ENCODE assay signal across 1 cellular context in the genomic region with DNA sequence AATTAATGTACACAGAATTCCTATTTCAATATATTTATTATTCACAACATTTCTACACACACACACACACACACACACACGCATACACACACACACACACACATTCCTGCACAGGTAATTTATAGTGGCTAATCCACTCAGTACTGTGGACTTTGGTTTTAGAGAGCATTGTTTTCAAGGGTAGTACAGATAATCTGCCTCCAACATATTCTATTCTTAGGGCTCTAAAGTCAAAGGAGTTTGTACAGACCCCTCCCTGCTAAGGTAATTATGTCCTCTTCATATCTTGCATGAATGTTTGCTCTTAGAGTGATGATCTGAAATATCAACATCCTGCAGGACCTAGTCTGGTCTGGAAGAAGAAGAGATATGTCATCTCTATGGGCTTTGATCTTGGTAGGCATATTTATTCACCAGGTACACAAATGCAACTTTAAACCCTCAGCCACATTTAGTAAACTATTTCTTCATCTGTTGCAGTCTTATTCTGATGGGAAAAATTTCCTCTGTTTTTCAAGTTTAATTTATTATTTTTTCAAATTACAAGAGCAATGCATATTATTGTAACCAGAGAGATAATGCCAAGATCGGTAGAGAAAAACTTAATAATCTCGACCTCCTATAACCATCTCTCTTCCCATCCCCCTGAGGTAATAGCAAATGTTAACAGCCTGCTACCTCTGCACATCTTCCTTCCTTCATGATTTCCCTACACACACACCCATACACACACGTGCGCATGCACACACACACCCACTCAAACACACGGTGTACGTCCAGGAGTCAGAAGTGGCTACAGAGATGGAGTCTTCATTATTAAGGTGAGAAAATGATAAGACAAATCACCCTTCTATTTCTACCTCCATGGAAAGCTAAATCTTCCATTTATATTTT.
A peak's percentile ranks its signal among the peaks of the same experiment; 100 is the strongest.
TF ChIP-seq lines count a peak whose summit lies in the region.

No MANE protein-coding gene starts in this region.

TF ChIP-seq in HepG2, 621 proteins besides CTCF, POLR2A, EP300 and RAD21 (continued from another document and continues in another):
- TF ChIP-seq, protein P1, sequence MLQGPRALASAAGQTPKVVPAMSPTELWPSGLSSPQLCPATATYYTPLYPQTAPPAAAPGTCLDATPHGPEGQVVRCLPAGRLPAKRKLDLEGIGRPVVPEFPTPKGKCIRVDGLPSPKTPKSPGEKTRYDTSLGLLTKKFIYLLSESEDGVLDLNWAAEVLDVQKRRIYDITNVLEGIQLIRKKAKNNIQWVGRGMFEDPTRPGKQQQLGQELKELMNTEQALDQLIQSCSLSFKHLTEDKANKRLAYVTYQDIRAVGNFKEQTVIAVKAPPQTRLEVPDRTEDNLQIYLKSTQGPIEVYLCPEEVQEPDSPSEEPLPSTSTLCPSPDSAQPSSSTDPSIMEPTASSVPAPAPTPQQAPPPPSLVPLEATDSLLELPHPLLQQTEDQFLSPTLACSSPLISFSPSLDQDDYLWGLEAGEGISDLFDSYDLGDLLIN (CRISPR knock-in tag; IDR thresholded peaks at IDR 0.05; ENCODE audit: borderline replicate concordance), result no peak
- TF ChIP-seq GABPB1 (CRISPR knock-in tag; IDR thresholded peaks at IDR 0.05), result peak; percentile 12; the same call in 1 of the 2 replicates
- TF ChIP-seq, protein P2, sequence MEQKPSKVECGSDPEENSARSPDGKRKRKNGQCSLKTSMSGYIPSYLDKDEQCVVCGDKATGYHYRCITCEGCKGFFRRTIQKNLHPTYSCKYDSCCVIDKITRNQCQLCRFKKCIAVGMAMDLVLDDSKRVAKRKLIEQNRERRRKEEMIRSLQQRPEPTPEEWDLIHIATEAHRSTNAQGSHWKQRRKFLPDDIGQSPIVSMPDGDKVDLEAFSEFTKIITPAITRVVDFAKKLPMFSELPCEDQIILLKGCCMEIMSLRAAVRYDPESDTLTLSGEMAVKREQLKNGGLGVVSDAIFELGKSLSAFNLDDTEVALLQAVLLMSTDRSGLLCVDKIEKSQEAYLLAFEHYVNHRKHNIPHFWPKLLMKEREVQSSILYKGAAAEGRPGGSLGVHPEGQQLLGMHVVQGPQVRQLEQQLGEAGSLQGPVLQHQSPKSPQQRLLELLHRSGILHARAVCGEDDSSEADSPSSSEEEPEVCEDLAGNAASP (CRISPR knock-in tag; IDR thresholded peaks at IDR 0.05; ENCODE audit: borderline replicate concordance), result peak; percentile 63; the same call in 1 of the 2 replicates
- peak; percentile 71; the same call in 1 of the 2 replicates for TF ChIP-seq FOXK2 (IDR thresholded peaks at IDR 0.05)
- TF ChIP-seq ZNF510 (CRISPR knock-in tag; IDR thresholded peaks at IDR 0.05; ENCODE audit: low read depth), result peak; percentile 85; the same call in 1 of the 2 replicates
- peak; percentile 91; the same call in 1 of the 2 replicates for TF ChIP-seq SMAD3 (CRISPR knock-in tag; IDR thresholded peaks at IDR 0.05)
- peak; percentile 58 for TF ChIP-seq FOXP1 (IDR thresholded peaks at IDR 0.05)
- TF ChIP-seq FOXP1 (CRISPR knock-in tag; IDR thresholded peaks at IDR 0.05), result peak; percentile 96
- TF ChIP-seq SOX13 (IDR thresholded peaks at IDR 0.05), result peak; percentile 99
- TF ChIP-seq SOX13 (CRISPR knock-in tag; conservative IDR thresholded peaks at IDR 0.05 in 1 of 2, IDR thresholded peaks at IDR 0.05 in 1 of 2), result peak in 1 of 2 experiments; percentile 98; a peak in 2 of 4 replicates
- TF ChIP-seq, protein P3, sequence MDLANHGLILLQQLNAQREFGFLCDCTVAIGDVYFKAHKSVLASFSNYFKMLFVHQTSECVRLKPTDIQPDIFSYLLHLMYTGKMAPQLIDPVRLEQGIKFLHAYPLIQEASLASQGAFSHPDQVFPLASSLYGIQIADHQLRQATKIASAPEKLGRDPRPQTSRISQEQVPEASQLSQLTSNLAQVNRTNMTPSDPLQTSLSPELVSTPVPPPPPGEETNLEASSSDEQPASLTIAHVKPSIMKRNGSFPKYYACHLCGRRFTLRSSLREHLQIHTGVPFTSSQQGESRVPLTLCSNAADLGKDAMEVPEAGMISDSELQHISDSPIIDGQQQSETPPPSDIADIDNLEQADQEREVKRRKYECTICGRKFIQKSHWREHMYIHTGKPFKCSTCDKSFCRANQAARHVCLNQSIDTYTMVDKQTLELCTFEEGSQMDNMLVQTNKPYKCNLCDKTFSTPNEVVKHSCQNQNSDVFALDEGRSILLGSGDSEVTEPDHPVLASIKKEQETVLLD (CRISPR knock-in tag; IDR thresholded peaks at IDR 0.05; ENCODE audit: low read depth), result no peak
- no peak for TF ChIP-seq PCBP1 (IDR thresholded peaks at IDR 0.05; ENCODE audit: borderline replicate concordance, low read depth, low read length)
- TF ChIP-seq, protein P4, sequence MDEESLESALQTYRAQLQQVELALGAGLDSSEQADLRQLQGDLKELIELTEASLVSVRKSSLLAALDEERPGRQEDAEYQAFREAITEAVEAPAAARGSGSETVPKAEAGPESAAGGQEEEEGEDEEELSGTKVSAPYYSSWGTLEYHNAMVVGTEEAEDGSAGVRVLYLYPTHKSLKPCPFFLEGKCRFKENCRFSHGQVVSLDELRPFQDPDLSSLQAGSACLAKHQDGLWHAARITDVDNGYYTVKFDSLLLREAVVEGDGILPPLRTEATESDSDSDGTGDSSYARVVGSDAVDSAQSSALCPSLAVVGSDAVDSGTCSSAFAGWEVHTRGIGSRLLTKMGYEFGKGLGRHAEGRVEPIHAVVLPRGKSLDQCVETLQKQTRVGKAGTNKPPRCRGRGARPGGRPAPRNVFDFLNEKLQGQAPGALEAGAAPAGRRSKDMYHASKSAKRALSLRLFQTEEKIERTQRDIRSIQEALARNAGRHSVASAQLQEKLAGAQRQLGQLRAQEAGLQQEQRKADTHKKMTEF (CRISPR knock-in tag; IDR thresholded peaks at IDR 0.05), result peak; percentile 88
- TF ChIP-seq, protein P5, sequence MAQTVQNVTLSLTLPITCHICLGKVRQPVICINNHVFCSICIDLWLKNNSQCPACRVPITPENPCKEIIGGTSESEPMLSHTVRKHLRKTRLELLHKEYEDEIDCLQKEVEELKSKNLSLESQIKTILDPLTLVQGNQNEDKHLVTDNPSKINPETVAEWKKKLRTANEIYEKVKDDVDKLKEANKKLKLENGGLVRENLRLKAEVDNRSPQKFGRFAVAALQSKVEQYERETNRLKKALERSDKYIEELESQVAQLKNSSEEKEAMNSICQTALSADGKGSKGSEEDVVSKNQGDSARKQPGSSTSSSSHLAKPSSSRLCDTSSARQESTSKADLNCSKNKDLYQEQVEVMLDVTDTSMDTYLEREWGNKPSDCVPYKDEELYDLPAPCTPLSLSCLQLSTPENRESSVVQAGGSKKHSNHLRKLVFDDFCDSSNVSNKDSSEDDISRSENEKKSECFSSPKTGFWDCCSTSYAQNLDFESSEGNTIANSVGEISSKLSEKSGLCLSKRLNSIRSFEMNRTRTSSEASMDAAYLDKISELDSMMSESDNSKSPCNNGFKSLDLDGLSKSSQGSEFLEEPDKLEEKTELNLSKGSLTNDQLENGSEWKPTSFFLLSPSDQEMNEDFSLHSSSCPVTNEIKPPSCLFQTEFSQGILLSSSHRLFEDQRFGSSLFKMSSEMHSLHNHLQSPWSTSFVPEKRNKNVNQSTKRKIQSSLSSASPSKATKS (CRISPR knock-in tag; IDR thresholded peaks at IDR 0.05), result peak; percentile 96; the same call in 1 of the 2 replicates
- peak; percentile 97 for TF ChIP-seq HOXD1 (CRISPR knock-in tag; IDR thresholded peaks at IDR 0.05)
- peak; percentile 99 for TF ChIP-seq FOXA3 (CRISPR knock-in tag; IDR thresholded peaks at IDR 0.05)
- peak; percentile 93 for TF ChIP-seq SKI (IDR thresholded peaks at IDR 0.05; ENCODE audit: partially characterized antibody)
- no peak for TF ChIP-seq CCAR2 (optimal IDR thresholded peaks at IDR 0.05; ENCODE audit: low read depth, low read length)
- TF ChIP-seq TBP (CRISPR knock-in tag; IDR thresholded peaks at IDR 0.05), result no peak
- TF ChIP-seq, protein P6, sequence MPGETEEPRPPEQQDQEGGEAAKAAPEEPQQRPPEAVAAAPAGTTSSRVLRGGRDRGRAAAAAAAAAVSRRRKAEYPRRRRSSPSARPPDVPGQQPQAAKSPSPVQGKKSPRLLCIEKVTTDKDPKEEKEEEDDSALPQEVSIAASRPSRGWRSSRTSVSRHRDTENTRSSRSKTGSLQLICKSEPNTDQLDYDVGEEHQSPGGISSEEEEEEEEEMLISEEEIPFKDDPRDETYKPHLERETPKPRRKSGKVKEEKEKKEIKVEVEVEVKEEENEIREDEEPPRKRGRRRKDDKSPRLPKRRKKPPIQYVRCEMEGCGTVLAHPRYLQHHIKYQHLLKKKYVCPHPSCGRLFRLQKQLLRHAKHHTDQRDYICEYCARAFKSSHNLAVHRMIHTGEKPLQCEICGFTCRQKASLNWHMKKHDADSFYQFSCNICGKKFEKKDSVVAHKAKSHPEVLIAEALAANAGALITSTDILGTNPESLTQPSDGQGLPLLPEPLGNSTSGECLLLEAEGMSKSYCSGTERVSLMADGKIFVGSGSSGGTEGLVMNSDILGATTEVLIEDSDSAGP (CRISPR knock-in tag; IDR thresholded peaks at IDR 0.05; ENCODE audit: borderline replicate concordance), result 0 out of 2 replicates have a peak, but pooled peaks have one; percentile 34
- TF ChIP-seq STAT5B (CRISPR knock-in tag; IDR thresholded peaks at IDR 0.05), result peak; percentile 67; the same call in 1 of the 2 replicates
- TF ChIP-seq, protein P7, sequence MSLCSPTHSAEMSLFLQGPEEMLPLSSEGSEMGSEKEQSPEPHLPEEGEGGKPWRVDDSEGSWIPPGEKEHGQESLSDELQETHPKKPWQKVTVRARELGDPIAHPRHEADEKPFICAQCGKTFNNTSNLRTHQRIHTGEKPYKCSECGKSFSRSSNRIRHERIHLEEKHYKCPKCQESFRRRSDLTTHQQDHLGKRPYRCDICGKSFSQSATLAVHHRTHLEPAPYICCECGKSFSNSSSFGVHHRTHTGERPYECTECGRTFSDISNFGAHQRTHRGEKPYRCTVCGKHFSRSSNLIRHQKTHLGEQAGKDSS (CRISPR knock-in tag; IDR thresholded peaks at IDR 0.05; ENCODE audit: borderline replicate concordance, low read depth), result peak; percentile 54; the same call in 1 of the 2 replicates
- TF ChIP-seq THYN1 (CRISPR knock-in tag; IDR thresholded peaks at IDR 0.05; ENCODE audit: borderline replicate concordance, low read depth), result peak; percentile 97
- no peak; the same call in 1 of the 2 replicates for TF ChIP-seq ZNF101 (CRISPR knock-in tag; IDR thresholded peaks at IDR 0.05; ENCODE audit: borderline replicate concordance, low read depth)
- TF ChIP-seq, protein P8, sequence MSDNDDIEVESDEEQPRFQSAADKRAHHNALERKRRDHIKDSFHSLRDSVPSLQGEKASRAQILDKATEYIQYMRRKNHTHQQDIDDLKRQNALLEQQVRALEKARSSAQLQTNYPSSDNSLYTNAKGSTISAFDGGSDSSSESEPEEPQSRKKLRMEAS (IDR thresholded peaks at IDR 0.05), result peak; percentile 39; the same call in 1 of the 2 replicates
- TF ChIP-seq TP53 (CRISPR knock-in tag; conservative IDR thresholded peaks at IDR 0.05), result 0 out of 2 replicates have a peak, but pooled peaks have one; percentile 53
- TF ChIP-seq HHEX (CRISPR knock-in tag; IDR thresholded peaks at IDR 0.05), result peak; percentile 92
- TF ChIP-seq ZSCAN22 (CRISPR knock-in tag; IDR thresholded peaks at IDR 0.05), result no peak
- TF ChIP-seq RARA (CRISPR knock-in tag; IDR thresholded peaks at IDR 0.05), result peak; percentile 94
- TF ChIP-seq ISL2 (CRISPR knock-in tag; IDR thresholded peaks at IDR 0.05), result peak; percentile 100
- TF ChIP-seq SRF (IDR thresholded peaks at IDR 0.05; ENCODE audit: low read depth, low read length), result peak; percentile 58; the same call in 1 of the 2 replicates
- no peak for TF ChIP-seq ZSCAN25 (CRISPR knock-in tag; IDR thresholded peaks at IDR 0.05)
- TF ChIP-seq ZNF615 (CRISPR knock-in tag; IDR thresholded peaks at IDR 0.05; ENCODE audit: borderline replicate concordance), result peak; percentile 93; the same call in 1 of the 2 replicates
- TF ChIP-seq SMAD9 (CRISPR knock-in tag; IDR thresholded peaks at IDR 0.05), result no peak
- no peak for TF ChIP-seq ZNF678 (CRISPR knock-in tag; IDR thresholded peaks at IDR 0.05)
- 0 out of 2 replicates have a peak, but pooled peaks have one; percentile 8 for TF ChIP-seq ZNF558 (CRISPR knock-in tag; IDR thresholded peaks at IDR 0.05; ENCODE audit: borderline replicate concordance)
- peak; percentile 39; the same call in 1 of the 2 replicates for TF ChIP-seq CEBPB (IDR thresholded peaks at IDR 0.05; ENCODE audit: borderline replicate concordance, low read depth, low read length)
- TF ChIP-seq, protein P9, sequence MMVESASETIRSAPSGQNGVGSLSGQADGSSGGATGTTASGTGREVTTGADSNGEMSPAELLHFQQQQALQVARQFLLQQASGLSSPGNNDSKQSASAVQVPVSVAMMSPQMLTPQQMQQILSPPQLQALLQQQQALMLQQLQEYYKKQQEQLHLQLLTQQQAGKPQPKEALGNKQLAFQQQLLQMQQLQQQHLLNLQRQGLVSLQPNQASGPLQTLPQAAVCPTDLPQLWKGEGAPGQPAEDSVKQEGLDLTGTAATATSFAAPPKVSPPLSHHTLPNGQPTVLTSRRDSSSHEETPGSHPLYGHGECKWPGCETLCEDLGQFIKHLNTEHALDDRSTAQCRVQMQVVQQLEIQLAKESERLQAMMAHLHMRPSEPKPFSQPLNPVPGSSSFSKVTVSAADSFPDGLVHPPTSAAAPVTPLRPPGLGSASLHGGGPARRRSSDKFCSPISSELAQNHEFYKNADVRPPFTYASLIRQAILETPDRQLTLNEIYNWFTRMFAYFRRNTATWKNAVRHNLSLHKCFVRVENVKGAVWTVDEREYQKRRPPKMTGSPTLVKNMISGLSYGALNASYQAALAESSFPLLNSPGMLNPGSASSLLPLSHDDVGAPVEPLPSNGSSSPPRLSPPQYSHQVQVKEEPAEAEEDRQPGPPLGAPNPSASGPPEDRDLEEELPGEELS (CRISPR knock-in tag; IDR thresholded peaks at IDR 0.05), result peak; percentile 98
- TF ChIP-seq, protein P10, sequence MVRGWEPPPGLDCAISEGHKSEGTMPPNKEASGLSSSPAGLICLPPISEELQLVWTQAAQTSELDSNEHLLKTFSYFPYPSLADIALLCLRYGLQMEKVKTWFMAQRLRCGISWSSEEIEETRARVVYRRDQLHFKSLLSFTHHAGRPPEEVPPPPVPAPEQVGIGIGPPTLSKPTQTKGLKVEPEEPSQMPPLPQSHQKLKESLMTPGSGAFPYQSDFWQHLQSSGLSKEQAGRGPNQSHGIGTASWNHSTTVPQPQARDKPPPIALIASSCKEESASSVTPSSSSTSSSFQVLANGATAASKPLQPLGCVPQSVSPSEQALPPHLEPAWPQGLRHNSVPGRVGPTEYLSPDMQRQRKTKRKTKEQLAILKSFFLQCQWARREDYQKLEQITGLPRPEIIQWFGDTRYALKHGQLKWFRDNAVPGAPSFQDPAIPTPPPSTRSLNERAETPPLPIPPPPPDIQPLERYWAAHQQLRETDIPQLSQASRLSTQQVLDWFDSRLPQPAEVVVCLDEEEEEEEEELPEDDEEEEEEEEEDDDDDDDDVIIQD (CRISPR knock-in tag; IDR thresholded peaks at IDR 0.05; ENCODE audit: low read depth), result peak; percentile 72
- TF ChIP-seq ZMYM2 (CRISPR knock-in tag; IDR thresholded peaks at IDR 0.05), result 0 out of 2 replicates have a peak, but pooled peaks have one; percentile 18
- peak; percentile 98 for TF ChIP-seq MEIS1 (CRISPR knock-in tag; IDR thresholded peaks at IDR 0.05; ENCODE audit: borderline replicate concordance)
- TF ChIP-seq GATAD2A (CRISPR knock-in tag; IDR thresholded peaks at IDR 0.05), result peak; percentile 92
- TF ChIP-seq SAP130 (CRISPR knock-in tag; IDR thresholded peaks at IDR 0.05; ENCODE audit: low read depth), result peak; percentile 84
- TF ChIP-seq ZNF354B (CRISPR knock-in tag; IDR thresholded peaks at IDR 0.05), result no peak
- TF ChIP-seq SOX5 (CRISPR knock-in tag; IDR thresholded peaks at IDR 0.05; ENCODE audit: borderline replicate concordance), result peak; percentile 97
- TF ChIP-seq ZNF556 (CRISPR knock-in tag; IDR thresholded peaks at IDR 0.05; ENCODE audit: borderline replicate concordance), result peak; percentile 80; the same call in 1 of the 2 replicates
